ENCODE assay signal across 11 cellular contexts in the genomic region with DNA sequence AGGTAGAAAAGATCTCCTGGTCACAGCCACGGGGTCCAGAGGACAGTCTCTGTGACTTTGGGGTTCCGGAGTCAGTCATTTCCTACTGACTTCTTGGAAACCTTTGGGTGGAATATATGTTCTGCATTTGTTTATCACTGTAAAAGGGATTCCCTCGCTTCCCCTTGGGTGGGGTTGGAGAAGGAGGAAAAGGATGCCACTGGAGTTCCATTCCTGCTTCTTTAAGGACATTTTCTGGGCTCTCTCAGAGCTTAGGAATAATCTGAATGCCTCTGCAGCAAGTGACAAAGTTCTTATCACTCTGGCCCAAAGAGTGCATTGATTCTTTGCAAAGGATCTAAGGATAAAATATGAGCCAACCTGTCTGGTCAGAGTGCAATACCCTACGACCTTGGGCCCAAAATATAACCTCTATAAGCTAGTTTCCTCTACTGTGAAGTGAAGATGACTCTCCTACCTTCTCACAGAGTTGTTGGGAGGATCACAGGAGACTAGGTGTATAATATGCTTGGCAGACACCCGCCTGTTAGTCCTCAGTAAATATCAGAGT. TPM values are rescaled to one million over a fixed set of nuclear protein-coding genes. Genes with fewer than 3 reads are reported as not detected.
A peak's percentile ranks its signal among the peaks of the same experiment; 100 is the strongest.
DNase-seq lines count a peak whose midpoint lies in the region; ATAC-seq and TF ChIP-seq lines count a peak whose summit lies in the region.
"Had no signal": no experiment of that assay in that cellular context is flagged by ENCODE, and none has a peak within 500 bp of the region (broad histone marks: within the 10 kb centered on the region; RNA-seq: fewer than 3 reads in every experiment).

No MANE protein-coding gene starts in this region.

- TF ChIP-seq CTCF in adrenal gland (IDR thresholded peaks at IDR 0.05) (no peak), upper lobe of left lung (IDR thresholded peaks at IDR 0.05) (no peak), glutamatergic neuron (IDR thresholded peaks at IDR 0.05; ENCODE audit: partially characterized antibody, unreplicated experiment) (no peak)

- peak overlapping the region; percentile 70 for H3K4me3 Mint-ChIP-seq in activated naive CD4-positive, alpha-beta T cell treated with anti-CD3 and anti-CD28 coated beads for 36 hours
- H3K4me3 Mint-ChIP-seq in glutamatergic neuron (ENCODE audit: unreplicated experiment): no peak overlapping the region
- H3K4me3 Mint-ChIP-seq: nephron progenitor cell had no signal

- H3K27ac ChIP-seq in adrenal gland (peak overlapping the region in 3 of 5 donors; percentile 41 to 78 (median 78)), muscle layer of colon (ENCODE audit: low read depth, low read length) (peak overlapping the region; percentile 62), upper lobe of left lung (peak overlapping the region; percentile 81 to 89 (median 84))

- peaks cover 56 to 82% of the 10 kb centered on the region in 2 donors for H3K4me1 ChIP-seq in adrenal gland (replicated peaks in 1 of 2)
- H3K4me1 ChIP-seq in muscle layer of colon (ENCODE audit: insufficient read depth, low read length): peaks cover 42% of the 10 kb centered on the region
- peaks cover 80 to 92% (median 87%) of the 10 kb centered on the region in 4 donors for H3K4me1 ChIP-seq in upper lobe of left lung

- no peak for ATAC-seq in upper lobe of left lung (ENCODE audit: low FRiP score in 2 of 2)
- no peak for ATAC-seq in HG03045 (IDR thresholded peaks at IDR 0.05; ENCODE audit: unreplicated experiment)

- no peak overlapping the region for H3K9ac ChIP-seq in muscle layer of colon (ENCODE audit: low read length)

- no peak overlapping the region for H3K4me3 ChIP-seq in adrenal gland
- peak overlapping the region in 1 of 2 donors; percentile 5 for H3K4me3 ChIP-seq in muscle layer of colon (ENCODE audit: low read depth in 1 of 2, low read length in 2 of 2)
- H3K4me3 ChIP-seq in upper lobe of left lung: no peak overlapping the region

- H3K4me1 Mint-ChIP-seq in activated naive CD4-positive, alpha-beta T cell treated with anti-CD3 and anti-CD28 coated beads for 36 hours (ENCODE audit: low read depth): peaks cover 96% of the 10 kb centered on the region
- peaks cover 21% of the 10 kb centered on the region for H3K4me1 Mint-ChIP-seq in glutamatergic neuron (ENCODE audit: low read depth, unreplicated experiment)

- no peaks in the 10 kb centered on the region for H3K9me3 Mint-ChIP-seq in activated naive CD4-positive, alpha-beta T cell treated with anti-CD3 and anti-CD28 coated beads for 36 hours
- peaks cover 1% of the 10 kb centered on the region for H3K9me3 Mint-ChIP-seq in glutamatergic neuron (ENCODE audit: unreplicated experiment)
- H3K9me3 Mint-ChIP-seq: nephron progenitor cell had no signal

- intact Hi-C loops in activated naive CD4-positive, alpha-beta T cell treated with anti-CD3 and anti-CD28 coated beads for 36 hours (cut with micrococcal nuclease): loop anchor here (1.0 to 10.0 kb wide), 2 partner anchors 31 to 810 kb away; a partner anchor contains a TSS
- intact Hi-C loops in adrenal gland (cut with DNase I): no loop called here

- 74 to 84% (median 80%) methylated on average over 5 of the region's 5 CpGs for WGBS in adrenal gland, 4 donors
- WGBS in upper lobe of left lung, 2 donors: 64 to 77% methylated on average over 4 to 5 of the region's 5 CpGs

- CTCF ChIA-PET in activated naive CD4-positive, alpha-beta T cell treated with anti-CD3 and anti-CD28 coated beads for 36 hours (lab: Charles Lee): interaction anchor here (0.6 to 5.7 kb wide), 7 partner anchors 11 to 204 kb away, joined by 3 to 62 read pairs (median 4); no protein-coding TSS in a partner anchor

- no peak for DNase-seq in activated naive CD4-positive, alpha-beta T cell treated with anti-CD3 and anti-CD28 coated beads for 36 hours
- no peak for DNase-seq in activated naive CD4-positive, alpha-beta T cell treated with anti-CD3 and anti-CD28 coated beads, Interleukin-2, amount 50 U/mL, for 16 hours
- no peak for DNase-seq in adrenal gland
- no peak for DNase-seq in upper lobe of left lung
- no peak for DNase-seq in glutamatergic neuron
- DNase-seq in inferior parietal cortex (ENCODE audit: extremely low spot score): no peak
- DNase-seq: activated gamma-delta T cell, NCI-H1694, nephron progenitor cell had no signal

- TF ChIP-seq EP300 in upper lobe of left lung (IDR thresholded peaks at IDR 0.05): peak in 2 of 4 donors; percentile 48 to 57

- no peaks in the 10 kb centered on the region for H3K9me3 ChIP-seq in adrenal gland (replicated peaks in 1 of 3)
- H3K9me3 ChIP-seq in muscle layer of colon (ENCODE audit: low read length): no peaks in the 10 kb centered on the region
- H3K9me3 ChIP-seq in upper lobe of left lung: no peaks in the 10 kb centered on the region

- H3K36me3 ChIP-seq in adrenal gland (replicated peaks in 1 of 2) (no peaks in the 10 kb centered on the region), muscle layer of colon (ENCODE audit: insufficient read depth, low read length) (no peaks in the 10 kb centered on the region), upper lobe of left lung (no peaks in the 10 kb centered on the region)

- peak overlapping the region; percentile 98 for H3K27ac Mint-ChIP-seq in activated naive CD4-positive, alpha-beta T cell treated with anti-CD3 and anti-CD28 coated beads for 36 hours
- H3K27ac Mint-ChIP-seq in glutamatergic neuron (ENCODE audit: unreplicated experiment): no peak overlapping the region
- H3K27ac Mint-ChIP-seq: nephron progenitor cell had no signal

- no peaks in the 10 kb centered on the region for H3K27me3 Mint-ChIP-seq in activated naive CD4-positive, alpha-beta T cell treated with anti-CD3 and anti-CD28 coated beads for 36 hours (ENCODE audit: low read depth)
- no peaks in the 10 kb centered on the region for H3K27me3 Mint-ChIP-seq in glutamatergic neuron (ENCODE audit: unreplicated experiment)

- H3K27me3 ChIP-seq in adrenal gland: no peaks in the 10 kb centered on the region
- no peaks in the 10 kb centered on the region for H3K27me3 ChIP-seq in muscle layer of colon (ENCODE audit: control insufficient read depth in 1 of 2, insufficient read depth in 2 of 2, low read length in 2 of 2)
- H3K27me3 ChIP-seq in upper lobe of left lung: no peaks in the 10 kb centered on the region

- H3K36me3 Mint-ChIP-seq in activated naive CD4-positive, alpha-beta T cell treated with anti-CD3 and anti-CD28 coated beads for 36 hours (ENCODE audit: low read depth): peaks cover 9% of the 10 kb centered on the region
- H3K36me3 Mint-ChIP-seq in glutamatergic neuron (ENCODE audit: unreplicated experiment): no peaks in the 10 kb centered on the region

- no peak for TF ChIP-seq POLR2A in adrenal gland (IDR thresholded peaks at IDR 0.05)
- TF ChIP-seq POLR2A in upper lobe of left lung (IDR thresholded peaks at IDR 0.05): no peak

RNA-seq across cellular contexts. Expression of a gene that starts 17.2 kb away (rescaled TPM):
- 10 to 100 TPM; 36.4 to 37.7 TPM for total RNA-seq in activated naive CD4-positive, alpha-beta T cell treated with anti-CD3 and anti-CD28 coated beads for 36 hours
- total RNA-seq in adrenal gland: 100 to 1,000 TPM in 1 of 8 donors, 10 to 100 TPM in 7; 49.4 to 110 (median 70.4) TPM
- polyA plus RNA-seq in adrenal gland: 100 to 1,000 TPM in 1 of 3 donors, 10 to 100 TPM in 2; 26.6 to 122 (median 33.9) TPM
- 10 to 100 TPM; 26.6 to 38.9 (median 30.0) TPM for total RNA-seq in upper lobe of left lung
- 10.8 TPM for total RNA-seq in glutamatergic neuron (ENCODE audit: unreplicated experiment)
